Comparison of ENCODE assay signal across 21 cellular contexts in the genomic region with DNA sequence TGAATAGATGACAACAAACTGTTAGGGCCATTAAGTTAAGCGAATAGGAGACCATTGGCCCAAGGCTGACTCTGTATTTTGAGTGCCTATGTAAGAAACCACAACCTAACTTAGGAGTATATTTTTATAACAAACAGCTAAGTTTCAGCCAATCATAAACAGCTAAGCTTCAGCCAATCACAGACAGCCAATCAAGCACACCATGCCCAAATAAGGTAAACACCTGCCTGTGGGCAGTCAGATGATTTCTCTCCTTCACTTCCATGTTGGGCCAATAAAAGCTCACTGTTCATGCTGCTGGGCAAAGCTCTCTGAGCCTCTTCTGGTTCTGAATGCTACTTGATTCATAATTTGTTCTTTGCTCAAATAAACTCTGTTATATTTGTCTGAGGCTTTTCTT.
DNase-seq lines count a peak whose midpoint lies in the region; ATAC-seq, FAIRE-seq and TF ChIP-seq lines count a peak whose summit lies in the region.
"Had no signal": no experiment of that assay in that cellular context is flagged by ENCODE, and none has a peak within 500 bp of the region (broad histone marks: within the 10 kb centered on the region; RNA-seq: fewer than 3 reads in every experiment).

No MANE protein-coding gene starts in this region.

- no peak for TF ChIP-seq POLR2A in HCT116 (IDR thresholded peaks at IDR 0.05; ENCODE audit: borderline replicate concordance, extremely low read depth, insufficient read depth, insufficient read length)
- no peak for TF ChIP-seq POLR2A in K562 (conservative IDR thresholded peaks at IDR 0.05)
- no peak for TF ChIP-seq POLR2A in uterus (IDR thresholded peaks at IDR 0.05)

- no peak overlapping the region for H3K23ac ChIP-seq in trophoblast cell (ENCODE audit: low read length)

- H3K9me2 ChIP-seq in HCT116 (ENCODE audit: insufficient read depth) = no peaks in the 10 kb centered on the region

- WGBS in K562 (ENCODE audit: insufficient coverage, low coverage, missing lambda C conversion rate) = 86% methylated on average over 1 of the region's 1 CpG
- WGBS in trophoblast cell (ENCODE audit: extremely low coverage, insufficient coverage, insufficient read length) = no CpG with 5 or more reads among the region's 1 CpG
- whole genome bisulfite sequencing in heart right ventricle, 2 donors = 100% methylated on average over 1 of the region's 1 CpG

- H3K4me3 ChIP-seq in HCT116 (replicated peaks in 1 of 2; ENCODE audit: low read depth in 1 of 2, low read length in 2 of 2) = no peak overlapping the region
- H3K4me3 ChIP-seq in K562 = no peak overlapping the region
- H3K4me3 ChIP-seq in trophoblast cell (ENCODE audit: low read depth, low read length) = no peak overlapping the region
- H3K4me3 ChIP-seq in heart right ventricle = no peak overlapping the region
- H3K4me3 ChIP-seq in uterus = no peak overlapping the region
- H3K4me3 ChIP-seq: GM23338, HAP-1 had no signal

- no peak overlapping the region for H4K8ac ChIP-seq in trophoblast cell (ENCODE audit: low read depth, low read length)

- no peak overlapping the region for H3K14ac ChIP-seq in trophoblast cell (ENCODE audit: low read length)

- POLR2A ChIA-PET in HCT116 (lab: Charles Lee) (no interaction called here), K562 (lab: Yijun Ruan, JAX) (interaction anchor here (0.6 kb wide), 1 partner anchor 9 kb away, joined by 3 read pairs; no protein-coding TSS in a partner anchor)

- peak overlapping the region; percentile 46 for H2BK120ac ChIP-seq in trophoblast cell (ENCODE audit: insufficient read depth, low read length, poor library complexity)

- no peak for FAIRE-seq in K562 (lab: Jason Lieb, UNC)
- FAIRE-seq: GM12891, GM18507, H54 had no signal

- H3K79me1 ChIP-seq in trophoblast cell (ENCODE audit: low read length) = peaks cover 6% of the 10 kb centered on the region

- CTCF ChIA-PET in HCT116 (lab: Charles Lee) = interaction anchor here (1.9 kb wide), 1 partner anchor 11 kb away, joined by 9 read pairs; no protein-coding TSS in a partner anchor
- CTCF ChIA-PET in K562 (lab: Yijun Ruan, JAX; ENCODE audit: low intra/inter-chr PET ratio) = no interaction called here

- H3K9me1 ChIP-seq in K562 (ENCODE audit: control insufficient read depth, insufficient read depth, low read length) = no peaks in the 10 kb centered on the region

- RAD21 ChIA-PET in HCT116 (lab: Charles Lee; ENCODE audit: low non-redundant PET in 1 of 2, low total read pairs in 2 of 2, uncharacterized antibody in 2 of 2, unreplicated experiment in 2 of 2) = no interaction called here

- in situ Hi-C loops in K562 (cut with MboI) = loop anchor here (25.0 kb wide), 1 partner anchor 761 kb away; no protein-coding TSS in a partner anchor

- H3K79me2 ChIP-seq in HCT116 (ENCODE audit: insufficient read depth, low read length) = no peaks in the 10 kb centered on the region
- no peaks in the 10 kb centered on the region for H3K79me2 ChIP-seq in K562 (ENCODE audit: control insufficient read depth, insufficient read depth, low read length)
- H3K79me2 ChIP-seq in trophoblast cell (ENCODE audit: control insufficient read depth, insufficient read depth, low read length, poor library complexity) = no peaks in the 10 kb centered on the region

- H4K20me1 ChIP-seq in HCT116 (ENCODE audit: insufficient read depth) = no peaks in the 10 kb centered on the region
- H4K20me1 ChIP-seq in K562 (replicated peaks; ENCODE audit: control insufficient read depth, insufficient read depth, low read length) = no peaks in the 10 kb centered on the region

- H2BK12ac ChIP-seq in trophoblast cell (ENCODE audit: low read length) = no peak overlapping the region

- H3K27me3 ChIP-seq in HCT116 (ENCODE audit: insufficient read depth, low read length) (no peaks in the 10 kb centered on the region), K562 (ENCODE audit: control insufficient read depth in 2 of 2, insufficient read depth in 2 of 2, low read length in 2 of 2) (no peaks in the 10 kb centered on the region), trophoblast cell (ENCODE audit: insufficient read depth, low read length) (no peaks in the 10 kb centered on the region), heart right ventricle (no peaks in the 10 kb centered on the region), uterus (no peaks in the 10 kb centered on the region)

- H3K36me3 ChIP-seq in HCT116 (ENCODE audit: control insufficient read depth in 1 of 2, insufficient read depth in 2 of 2, low read length in 2 of 2) (no peaks in the 10 kb centered on the region), K562 (ENCODE audit: control insufficient read depth, insufficient read depth, low read length) (peaks cover 27% of the 10 kb centered on the region), trophoblast cell (ENCODE audit: control insufficient read depth in 1 of 2, insufficient read depth in 2 of 2, low read length in 2 of 2) (no peaks in the 10 kb centered on the region), heart right ventricle (no peaks in the 10 kb centered on the region), uterus (no peaks in the 10 kb centered on the region)
- H3K36me3 ChIP-seq: HAP-1 had no signal

- H4K12ac ChIP-seq in trophoblast cell (ENCODE audit: low read depth, low read length) = no peak overlapping the region

- H3K4me2 ChIP-seq in HCT116 (ENCODE audit: low read length) = no peak overlapping the region
- no peak overlapping the region for H3K4me2 ChIP-seq in K562 (ENCODE audit: insufficient read depth, low read length)
- no peak overlapping the region for H3K4me2 ChIP-seq in trophoblast cell (ENCODE audit: low read length)
- H3K4me2 ChIP-seq: GM23338 had no signal

- BruUV-seq in HCT116 (replicated peaks; lab: Mats Ljungman, UMichigan) = no TSS peak
- no TSS peak for BruUV-seq in K562 (replicated peaks; lab: Mats Ljungman, UMichigan)

- intact Hi-C loops in HCT116 (cut with micrococcal nuclease) (no loop called here), K562 (cut with micrococcal nuclease) (no loop called here), heart right ventricle (cut with DNase I) (loop anchor here in 2 of 10 donors (10.0 kb wide), 2 partner anchors 226 to 844 kb away; no protein-coding TSS in a partner anchor), uterus (cut with DNase I; ENCODE audit: low total_unique reads) (no loop called here)

- H3K4ac ChIP-seq in trophoblast cell (ENCODE audit: low read depth, low read length) = no peak overlapping the region

- H2AK5ac ChIP-seq in trophoblast cell (ENCODE audit: low read length) = no peak overlapping the region

- H3K9ac ChIP-seq in HCT116 (ENCODE audit: low read length) = no peak overlapping the region
- H3K9ac ChIP-seq in K562 (ENCODE audit: insufficient read depth in 1 of 2, low read depth in 2 of 2, low read length in 2 of 2) = no peak overlapping the region
- no peak overlapping the region for H3K9ac ChIP-seq in trophoblast cell (ENCODE audit: low read length)

- TF ChIP-seq CTCF in HCT116 (IDR thresholded peaks at IDR 0.05 in 2 of 3, conservative IDR thresholded peaks at IDR 0.05 in 1 of 3; ENCODE audit: borderline replicate concordance in 1 of 3, insufficient read depth in 1 of 3, low read depth in 2 of 3, low read length in 2 of 3) = no peak
- no peak for TF ChIP-seq CTCF in K562 (IDR thresholded peaks at IDR 0.05 in 2 of 3, conservative IDR thresholded peaks at IDR 0.05 in 1 of 3; ENCODE audit: insufficient read depth in 2 of 3, low read depth in 1 of 3, low read length in 3 of 3)
- TF ChIP-seq CTCF in heart right ventricle (IDR thresholded peaks at IDR 0.05) = no peak
- no peak for TF ChIP-seq CTCF in uterus (IDR thresholded peaks at IDR 0.05)

- ATAC-seq in HCT116 = no peak
- 0 out of 3 replicates have a peak, but pooled peaks have one; percentile 27 for ATAC-seq in K562
- ATAC-seq in heart right ventricle = no peak
- ATAC-seq: GM23338 had no signal

- no peaks in the 10 kb centered on the region for H3K9me3 ChIP-seq in HCT116 (ENCODE audit: control insufficient read depth in 1 of 2, insufficient read depth in 1 of 2, low read depth in 1 of 2, low read length in 2 of 2)
- H3K9me3 ChIP-seq in K562 (replicated peaks; ENCODE audit: control insufficient read depth, insufficient read depth, low read depth, low read length) = no peaks in the 10 kb centered on the region
- H3K9me3 ChIP-seq in trophoblast cell (ENCODE audit: insufficient read depth, low read depth, low read length) = no peaks in the 10 kb centered on the region
- peaks cover 0 to 15% (median 6%) of the 10 kb centered on the region in 11 donors for H3K9me3 ChIP-seq in heart right ventricle
- peaks cover 0 to 9% of the 10 kb centered on the region in 2 donors for H3K9me3 ChIP-seq in uterus

- no peak for TF ChIP-seq EP300 in K562 (IDR thresholded peaks at IDR 0.05; ENCODE audit: low read length)

- H2AFZ ChIP-seq in HCT116 (ENCODE audit: low read depth, low read length, poor library complexity, severe bottlenecking) (no peak overlapping the region), K562 (ENCODE audit: low read depth, low read length) (no peak overlapping the region), trophoblast cell (ENCODE audit: insufficient read depth, low read length, poor library complexity) (no peak overlapping the region)
- H2AFZ ChIP-seq: GM23338 had no signal

- DNase-seq in NCI-H2029 (lab: John Stamatoyannopoulos, UW) = peak; percentile 18
- no peak for DNase-seq in NCI-H2029 treated with DMSO at 0.1 percent for 48 hours (lab: John Stamatoyannopoulos, UW)
- DNase-seq in HCT116 (ENCODE audit: low read depth, low spot score) = no peak
- DNase-seq in K562 (ENCODE audit: extremely low read depth in 1 of 4, low spot score in 3 of 4) = no peak
- DNase-seq in trophoblast cell = no peak
- DNase-seq in heart right ventricle = no peak
- DNase-seq in uterus = no peak
- DNase-seq in T-helper 9 cell = no peak
- DNase-seq: 8988T; C1 segment of cervical spinal cord; Calu3; CD4-positive, alpha-beta memory T cell; COR-L47; DMS79; EL; GDM1 had no signal

- H3K4me1 ChIP-seq in HCT116 (ENCODE audit: control insufficient read depth in 1 of 2, insufficient read depth in 2 of 2, low read length in 2 of 2) = peaks cover 7 to 19% of the 10 kb centered on the region in 2 experiments; a peak in 3 of 4 replicates
- H3K4me1 ChIP-seq in K562 (replicated peaks in 1 of 2; ENCODE audit: control insufficient read depth in 2 of 2, insufficient read depth in 2 of 2, low read length in 2 of 2) = no peaks in the 10 kb centered on the region
- peaks cover 6 to 8% of the 10 kb centered on the region in 2 experiments for H3K4me1 ChIP-seq in trophoblast cell (ENCODE audit: control insufficient read depth in 1 of 2, insufficient read depth in 2 of 2, low read length in 2 of 2)
- no peaks in the 10 kb centered on the region for H3K4me1 ChIP-seq in heart right ventricle
- no peaks in the 10 kb centered on the region for H3K4me1 ChIP-seq in uterus

- H3K18ac ChIP-seq in trophoblast cell (ENCODE audit: low read length) = no peak overlapping the region

- H2BK5ac ChIP-seq in trophoblast cell (ENCODE audit: low read depth, low read length, poor library complexity) = no peak overlapping the region

- H4K91ac ChIP-seq in trophoblast cell (ENCODE audit: low read depth, low read length) = no peak overlapping the region

- H3K27ac ChIP-seq in HCT116 (ENCODE audit: low read depth, low read length) = no peak overlapping the region
- no peak overlapping the region for H3K27ac ChIP-seq in K562 (ENCODE audit: extremely low read depth, low read depth, low read length)
- H3K27ac ChIP-seq in trophoblast cell (ENCODE audit: low read depth, low read length) = no peak overlapping the region
- H3K27ac ChIP-seq in heart right ventricle = no peak overlapping the region
- no peak overlapping the region for H3K27ac ChIP-seq in uterus

- TF ChIP-seq RAD21 in HCT116 (IDR thresholded peaks at IDR 0.05; ENCODE audit: low read depth) = no peak
- TF ChIP-seq RAD21 in K562 (CRISPR knock-in tag; conservative IDR thresholded peaks at IDR 0.05 in 1 of 2, IDR thresholded peaks at IDR 0.05 in 1 of 2) = no peak
